ENCODE assay signal across 25 cellular contexts in the genomic region with DNA sequence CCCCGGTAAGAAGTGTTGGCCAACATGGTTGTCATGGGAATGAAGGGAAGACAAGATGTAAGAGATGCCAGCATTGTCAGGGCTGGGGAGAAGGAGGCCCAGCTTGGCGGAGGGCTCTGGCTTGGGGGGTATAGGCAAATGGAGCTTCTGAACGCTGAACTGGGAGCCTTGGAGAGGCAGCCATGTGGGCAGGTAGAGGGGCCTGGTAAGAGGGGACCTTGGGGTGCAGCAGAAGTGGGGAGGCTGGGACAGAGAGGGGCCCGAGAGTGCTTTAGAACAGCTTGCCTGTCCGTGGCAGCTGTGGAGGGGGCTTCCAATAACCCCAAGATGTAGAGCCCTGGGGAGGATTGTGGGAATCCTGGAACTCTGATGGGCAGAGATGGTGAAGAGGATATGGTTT. TPM values are rescaled to one million over a fixed set of nuclear protein-coding genes. Genes with fewer than 3 reads are reported as not detected.
"Had no signal": no experiment of that assay in that cellular context is flagged by ENCODE, and none has a peak within 500 bp of the region (broad histone marks: within the 10 kb centered on the region; RNA-seq: fewer than 3 reads in every experiment).

No MANE protein-coding gene starts in this region.

- H3K4me3 Mint-ChIP-seq: activated CD4-positive, alpha-beta T cell treated with anti-CD3 and anti-CD28 coated beads, Interleukin-2, amount 10 ng/mL, durations not matched to agents 24 days and 14 days; activated CD8-positive, alpha-beta memory T cell treated with anti-CD3 and anti-CD28 coated beads, Interleukin-2, amount 10 ng/mL, durations not matched to agents 7 days and 5 days; activated naive CD8-positive, alpha-beta T cell; T-helper 1 cell treated with Interleukin-12 subunit alpha and Interleukin-12 subunit beta and Interleukin-4 antibody, amounts not matched to agents 30 μg/mL and 1 μg/mL, for 36 hours had no signal

- FAIRE-seq: astrocyte had no signal

- ATAC-seq: activated CD4-positive, CD25-positive, alpha-beta regulatory T cell treated with anti-CD3 and anti-CD28 coated beads, Interleukin-2, amount 50 U/mL, for 24 hours; activated CD8-positive, alpha-beta memory T cell treated with anti-CD3 and anti-CD28 coated beads, Interleukin-2, amount 10 ng/mL, durations not matched to agents 7 days and 5 days had no signal

- H3K9me3 ChIP-seq: MG63 had no signal

- DNase-seq: activated CD4-positive, alpha-beta T cell treated with anti-CD3 and anti-CD28 coated beads, Interleukin-2, amount 10 ng/mL, durations not matched to agents 24 days and 14 days; activated CD4-positive, alpha-beta T cell treated with anti-CD3 and anti-CD28 coated beads, Interleukin-2, amount 50 U/mL, for 48 hours; activated CD8-positive, alpha-beta memory T cell treated with anti-CD3 and anti-CD28 coated beads, Interleukin-2, amount 10 ng/mL, durations not matched to agents 7 days and 5 days; activated naive CD4-positive, alpha-beta T cell; activated T-cell treated with anti-CD3 and anti-CD28 coated beads, Interleukin-2, amount 50 U/mL, for 48 hours; amygdala; brain microvascular endothelial cell; MG63; MV-4-11; NCI-H1092 treated with DMSO at 0.1 percent for 48 hours; NCI-H1417 treated with DMSO at 0.1 percent for 48 hours; NCI-H1694; NCI-H2029 treated with DMSO at 0.1 percent for 48 hours; NCI-H345; NCI-H510A; NCI-H526 treated with DMSO at 0.1 percent for 48 hours; NCI-H82; SIG-M5 had no signal

- H3K4me1 Mint-ChIP-seq: activated CD4-positive, alpha-beta T cell treated with anti-CD3 and anti-CD28 coated beads, Interleukin-2, amount 10 ng/mL, durations not matched to agents 24 days and 14 days; activated CD8-positive, alpha-beta memory T cell treated with anti-CD3 and anti-CD28 coated beads, Interleukin-2, amount 10 ng/mL, durations not matched to agents 7 days and 5 days had no signal

- H3K9me3 Mint-ChIP-seq: activated CD4-positive, alpha-beta T cell treated with anti-CD3 and anti-CD28 coated beads, Interleukin-2, amount 10 ng/mL, durations not matched to agents 24 days and 14 days; activated T-helper 2 cell treated with anti-CD3 and anti-CD28 coated beads, Interferon-gamma antibody, Interleukin-2, Interleukin-4, amounts not matched to agents 10 μg/mL and 5 μg/mL and 100 μg/mL, durations not matched to agents 14 hours and 24 hours and 36 hours; T-helper 1 cell treated with Interleukin-12 subunit alpha and Interleukin-12 subunit beta and Interleukin-4 antibody, amounts not matched to agents 30 μg/mL and 1 μg/mL, for 36 hours had no signal

- H3K27ac ChIP-seq: brain microvascular endothelial cell, cardiac muscle cell had no signal

- H3K27me3 ChIP-seq: brain microvascular endothelial cell, cardiac muscle cell, MG63 had no signal

- H3K4me3 ChIP-seq: cardiac muscle cell, MG63 had no signal

- H3K36me3 ChIP-seq: brain microvascular endothelial cell, cardiac muscle cell, MG63 had no signal

- H3K27ac Mint-ChIP-seq: activated CD4-positive, alpha-beta T cell treated with anti-CD3 and anti-CD28 coated beads, Interleukin-2, amount 10 ng/mL, durations not matched to agents 24 days and 14 days; activated CD8-positive, alpha-beta memory T cell treated with anti-CD3 and anti-CD28 coated beads, Interleukin-2, amount 10 ng/mL, durations not matched to agents 7 days and 5 days; activated naive CD8-positive, alpha-beta T cell; activated T-helper 2 cell treated with anti-CD3 and anti-CD28 coated beads, Interferon-gamma antibody, Interleukin-2, Interleukin-4, amounts not matched to agents 10 μg/mL and 5 μg/mL and 100 μg/mL, durations not matched to agents 14 hours and 24 hours and 36 hours; T-helper 1 cell treated with Interleukin-12 subunit alpha and Interleukin-12 subunit beta and Interleukin-4 antibody, amounts not matched to agents 30 μg/mL and 1 μg/mL, for 36 hours had no signal

- H3K27me3 Mint-ChIP-seq: activated CD4-positive, alpha-beta T cell treated with anti-CD3 and anti-CD28 coated beads, Interleukin-2, amount 10 ng/mL, durations not matched to agents 24 days and 14 days; activated CD8-positive, alpha-beta memory T cell treated with anti-CD3 and anti-CD28 coated beads, Interleukin-2, amount 10 ng/mL, durations not matched to agents 7 days and 5 days; activated naive CD8-positive, alpha-beta T cell had no signal

RNA-seq across cellular contexts. Expression of gene SLC22A1, which starts 3.0 kb away (rescaled TPM):
- total RNA-seq: OCI-LY7 had no signal
- polyA plus RNA-seq: cardiac muscle cell had no signal
